Comparison of ENCODE assay signal across 1 cellular context in the genomic region with DNA sequence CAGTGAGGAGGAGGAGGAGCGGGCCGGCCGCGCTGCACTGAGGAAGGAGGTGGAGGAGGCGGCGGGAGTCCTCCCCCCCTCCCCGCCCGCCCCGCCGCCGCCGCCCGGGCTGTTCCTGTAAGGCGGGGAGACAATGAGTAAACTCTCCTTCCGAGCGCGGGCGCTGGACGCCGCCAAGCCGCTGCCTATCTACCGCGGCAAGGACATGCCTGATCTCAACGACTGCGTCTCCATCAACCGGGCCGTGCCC.
TF ChIP-seq lines count a peak whose summit lies in the region.

No MANE protein-coding gene starts in this region.

TF ChIP-seq in HepG2, 621 proteins besides CTCF, POLR2A, EP300 and RAD21 (continued from another document and continues in another):
- TF ChIP-seq PRDM4 (CRISPR knock-in tag; IDR thresholded peaks at IDR 0.05; ENCODE audit: borderline replicate concordance) (peak; percentile 16; the same call in 1 of the 2 replicates), BATF2 (CRISPR knock-in tag; IDR thresholded peaks at IDR 0.05) (no peak), ZNF468 (CRISPR knock-in tag; IDR thresholded peaks at IDR 0.05) (no peak), ZBTB40 (IDR thresholded peaks at IDR 0.05) (no peak), ZBTB40 (CRISPR knock-in tag; IDR thresholded peaks at IDR 0.05) (peak; percentile 40; the same call in 1 of the 2 replicates), ZNF234 (CRISPR knock-in tag; conservative IDR thresholded peaks at IDR 0.05) (no peak), THAP8 (CRISPR knock-in tag; IDR thresholded peaks at IDR 0.05; ENCODE audit: borderline replicate concordance) (no peak), ZNF543 (CRISPR knock-in tag; IDR thresholded peaks at IDR 0.05) (no peak), ATF6 (CRISPR knock-in tag; conservative IDR thresholded peaks at IDR 0.05) (peak; percentile 76; the same call in 1 of the 2 replicates), ATM (IDR thresholded peaks at IDR 0.05; ENCODE audit: borderline replicate concordance) (no peak), GTF2F1 (IDR thresholded peaks at IDR 0.05; ENCODE audit: low read length) (no peak), RBAK (CRISPR knock-in tag; IDR thresholded peaks at IDR 0.05) (no peak), HNRNPUL1 (IDR thresholded peaks at IDR 0.05; ENCODE audit: low read depth, low read length) (no peak), MTA3 (CRISPR knock-in tag; IDR thresholded peaks at IDR 0.05) (no peak), ZSCAN9 (CRISPR knock-in tag; IDR thresholded peaks at IDR 0.05; ENCODE audit: borderline replicate concordance) (0 out of 2 replicates have a peak, but pooled peaks have one; percentile 23), ZNF547 (CRISPR knock-in tag; IDR thresholded peaks at IDR 0.05) (no peak), ARHGAP35 (CRISPR knock-in tag; IDR thresholded peaks at IDR 0.05; ENCODE audit: borderline replicate concordance) (no peak), ZNF746 (CRISPR knock-in tag; IDR thresholded peaks at IDR 0.05) (no peak), ZNF816 (CRISPR knock-in tag; IDR thresholded peaks at IDR 0.05; ENCODE audit: borderline replicate concordance) (no peak), ZNF703 (CRISPR knock-in tag; IDR thresholded peaks at IDR 0.05; ENCODE audit: borderline replicate concordance) (no peak), PHF21A (CRISPR knock-in tag; IDR thresholded peaks at IDR 0.05) (no peak), ATF7-NPFF (CRISPR knock-in tag; IDR thresholded peaks at IDR 0.05; ENCODE audit: low read depth) (peak; percentile 20; the same call in 1 of the 2 replicates), PHF5A (CRISPR knock-in tag; IDR thresholded peaks at IDR 0.05; ENCODE audit: low read depth, unreplicated experiment) (no peak), ZNF660 (CRISPR knock-in tag; IDR thresholded peaks at IDR 0.05; ENCODE audit: borderline replicate concordance, low read depth) (no peak), KDM3A (CRISPR knock-in tag; IDR thresholded peaks at IDR 0.05; ENCODE audit: low read depth) (no peak), MEIS1 (CRISPR knock-in tag; IDR thresholded peaks at IDR 0.05; ENCODE audit: borderline replicate concordance) (no peak), ZNF713 (CRISPR knock-in tag; IDR thresholded peaks at IDR 0.05) (no peak), FOSL2 (CRISPR knock-in tag; IDR thresholded peaks at IDR 0.05) (no peak), ZSCAN5A (CRISPR knock-in tag; IDR thresholded peaks at IDR 0.05; ENCODE audit: borderline replicate concordance) (no peak), NONO (IDR thresholded peaks at IDR 0.05) (no peak), NONO (CRISPR knock-in tag; conservative IDR thresholded peaks at IDR 0.05) (no peak), ZMAT3 (CRISPR knock-in tag; conservative IDR thresholded peaks at IDR 0.05) (0 out of 2 replicates have a peak, but pooled peaks have one; percentile 16), STAT5B (CRISPR knock-in tag; IDR thresholded peaks at IDR 0.05) (no peak)
- TF ChIP-seq, protein P1, sequence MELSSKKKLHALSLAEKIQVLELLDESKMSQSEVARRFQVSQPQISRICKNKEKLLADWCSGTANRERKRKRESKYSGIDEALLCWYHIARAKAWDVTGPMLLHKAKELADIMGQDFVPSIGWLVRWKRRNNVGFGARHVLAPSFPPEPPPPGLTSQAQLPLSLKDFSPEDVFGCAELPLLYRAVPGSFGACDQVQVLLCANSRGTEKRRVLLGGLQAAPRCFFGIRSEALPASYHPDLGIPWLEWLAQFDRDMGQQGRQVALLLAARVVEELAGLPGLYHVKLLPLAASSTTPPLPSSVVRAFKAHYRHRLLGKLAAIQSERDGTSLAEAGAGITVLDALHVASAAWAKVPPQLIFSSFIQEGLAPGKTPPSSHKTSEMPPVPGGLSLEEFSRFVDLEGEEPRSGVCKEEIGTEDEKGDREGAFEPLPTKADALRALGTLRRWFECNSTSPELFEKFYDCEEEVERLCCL (CRISPR knock-in tag; IDR thresholded peaks at IDR 0.05; ENCODE audit: borderline replicate concordance), result no peak
- TF ChIP-seq, protein P2, sequence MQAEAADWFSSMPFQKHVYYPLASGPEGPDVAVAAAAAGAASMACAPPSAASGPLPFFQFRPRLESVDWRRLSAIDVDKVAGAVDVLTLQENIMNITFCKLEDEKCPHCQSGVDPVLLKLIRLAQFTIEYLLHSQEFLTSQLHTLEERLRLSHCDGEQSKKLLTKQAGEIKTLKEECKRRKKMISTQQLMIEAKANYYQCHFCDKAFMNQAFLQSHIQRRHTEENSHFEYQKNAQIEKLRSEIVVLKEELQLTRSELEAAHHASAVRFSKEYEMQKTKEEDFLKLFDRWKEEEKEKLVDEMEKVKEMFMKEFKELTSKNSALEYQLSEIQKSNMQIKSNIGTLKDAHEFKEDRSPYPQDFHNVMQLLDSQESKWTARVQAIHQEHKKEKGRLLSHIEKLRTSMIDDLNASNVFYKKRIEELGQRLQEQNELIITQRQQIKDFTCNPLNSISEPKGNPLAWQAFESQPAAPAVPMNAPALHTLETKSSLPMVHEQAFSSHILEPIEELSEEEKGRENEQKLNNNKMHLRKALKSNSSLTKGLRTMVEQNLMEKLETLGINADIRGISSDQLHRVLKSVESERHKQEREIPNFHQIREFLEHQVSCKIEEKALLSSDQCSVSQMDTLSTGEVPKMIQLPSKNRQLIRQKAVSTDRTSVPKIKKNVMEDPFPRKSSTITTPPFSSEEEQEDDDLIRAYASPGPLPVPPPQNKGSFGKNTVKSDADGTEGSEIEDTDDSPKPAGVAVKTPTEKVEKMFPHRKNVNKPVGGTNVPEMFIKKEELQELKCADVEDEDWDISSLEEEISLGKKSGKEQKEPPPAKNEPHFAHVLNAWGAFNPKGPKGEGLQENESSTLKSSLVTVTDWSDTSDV (CRISPR knock-in tag; IDR thresholded peaks at IDR 0.05), result 0 out of 2 replicates have a peak, but pooled peaks have one; percentile 73
- TF ChIP-seq, protein P3, sequence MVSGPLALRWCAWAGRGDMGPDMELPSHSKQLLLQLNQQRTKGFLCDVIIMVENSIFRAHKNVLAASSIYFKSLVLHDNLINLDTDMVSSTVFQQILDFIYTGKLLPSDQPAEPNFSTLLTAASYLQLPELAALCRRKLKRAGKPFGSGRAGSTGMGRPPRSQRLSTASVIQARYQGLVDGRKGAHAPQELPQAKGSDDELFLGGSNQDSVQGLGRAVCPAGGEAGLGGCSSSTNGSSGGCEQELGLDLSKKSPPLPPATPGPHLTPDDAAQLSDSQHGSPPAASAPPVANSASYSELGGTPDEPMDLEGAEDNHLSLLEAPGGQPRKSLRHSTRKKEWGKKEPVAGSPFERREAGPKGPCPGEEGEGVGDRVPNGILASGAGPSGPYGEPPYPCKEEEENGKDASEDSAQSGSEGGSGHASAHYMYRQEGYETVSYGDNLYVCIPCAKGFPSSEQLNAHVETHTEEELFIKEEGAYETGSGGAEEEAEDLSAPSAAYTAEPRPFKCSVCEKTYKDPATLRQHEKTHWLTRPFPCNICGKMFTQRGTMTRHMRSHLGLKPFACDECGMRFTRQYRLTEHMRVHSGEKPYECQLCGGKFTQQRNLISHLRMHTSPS (CRISPR knock-in tag; IDR thresholded peaks at IDR 0.05; ENCODE audit: low read depth), result no peak
